In the genomic region with DNA sequence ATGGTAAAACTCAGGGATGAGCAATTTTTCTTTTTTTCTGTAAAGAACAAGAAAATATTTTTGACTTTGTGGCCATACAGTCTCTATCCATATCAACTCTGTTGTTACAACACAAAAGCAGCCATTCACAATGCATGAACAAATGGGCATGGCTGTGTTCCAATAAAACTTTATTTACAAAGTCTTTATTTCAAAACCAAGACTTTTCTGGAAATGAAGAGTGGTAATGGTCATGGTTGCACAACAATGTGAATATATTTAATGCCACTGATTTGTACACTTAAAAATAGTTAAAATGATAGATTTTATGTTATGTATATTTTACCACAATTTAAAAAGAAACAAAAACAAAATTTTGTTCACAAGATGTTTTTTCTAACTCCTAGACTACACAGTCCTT, we compare ENCODE assay signal across 39 cellular contexts. TPM values are rescaled to one million over a fixed set of nuclear protein-coding genes. Genes with fewer than 3 reads are reported as not detected.
"Had no signal": no experiment of that assay in that cellular context is flagged by ENCODE, and none has a peak within 500 bp of the region (broad histone marks: within the 10 kb centered on the region; RNA-seq: fewer than 3 reads in every experiment).

No MANE protein-coding gene starts in this region.

- H3K36me3 ChIP-seq: adrenal gland, brain microvascular endothelial cell, breast epithelium had no signal

- DNase-seq: activated B cell treated with CpG ODN at 0.5 μM for 24 hours; activated CD4-positive, alpha-beta memory T cell treated with anti-CD3 and anti-CD28 coated beads for 36 hours; activated CD4-positive, alpha-beta T cell treated with anti-CD3 and anti-CD28 coated beads for 4 hours; activated CD4-positive, alpha-beta T cell treated with anti-CD3 and anti-CD28 coated beads, Interleukin-2, amount 10 ng/mL, durations not matched to agents 24 days and 14 days; activated CD4-positive, alpha-beta T cell treated with anti-CD3 and anti-CD28 coated beads, Interleukin-2, amount 50 U/mL, for 1 hour; activated CD4-positive, alpha-beta T cell treated with anti-CD3 and anti-CD28 coated beads, Interleukin-2, amount 50 U/mL, for 4 hours; activated CD4-positive, CD25-positive, alpha-beta regulatory T cell treated with anti-CD3 and anti-CD28 coated beads, Interleukin-2, amount 50 U/mL, for 72 hours; activated CD8-positive, alpha-beta memory T cell treated with anti-CD3 and anti-CD28 coated beads, Interleukin-2, amount 50 U/mL, for 4 hours; activated CD8-positive, alpha-beta T cell treated with anti-CD3 and anti-CD28 coated beads for 36 hours; activated effector memory CD4-positive, alpha-beta T cell treated with anti-CD3 and anti-CD28 coated beads, Interleukin-2, amount 50 U/mL, for 16 hours; activated gamma-delta T cell treated with Interleukin-2 at 50 U/mL for 16 hours; activated naive CD4-positive, alpha-beta T cell; activated naive CD4-positive, alpha-beta T cell treated with anti-CD3 and anti-CD28 coated beads for 36 hours; activated naive CD4-positive, alpha-beta T cell treated with anti-CD3 and anti-CD28 coated beads, Interleukin-2, amount 50 U/mL, for 16 hours; activated naive CD8-positive, alpha-beta T cell treated with anti-CD3 and anti-CD28 coated beads for 36 hours; activated T-cell treated with anti-CD3 and anti-CD28 coated beads for 4 hours; activated T-cell treated with anti-CD3 and anti-CD28 coated beads, Interleukin-2, amount 50 U/mL, for 1 hour; activated T-cell treated with anti-CD3 and anti-CD28 coated beads, Interleukin-2, amount 50 U/mL, for 4 hours; activated T-cell treated with anti-CD3 and anti-CD28 coated beads, Interleukin-2, amount 50 U/mL, for 72 hours; adrenal gland; amniotic stem cell; aorta; body of pancreas; brain microvascular endothelial cell; central memory CD4-positive, alpha-beta T cell; T-helper 2 cell; T-helper 9 cell had no signal

- H3K4me1 ChIP-seq: adrenal gland, body of pancreas, breast epithelium had no signal

- H3K27ac ChIP-seq: adrenal gland, body of pancreas, brain microvascular endothelial cell, breast epithelium, VCaP had no signal

- H3K4me3 Mint-ChIP-seq: activated B cell treated with CpG ODN at 0.5 μM for 24 hours; activated CD4-positive, alpha-beta memory T cell treated with anti-CD3 and anti-CD28 coated beads for 36 hours; activated CD4-positive, alpha-beta T cell treated with anti-CD3 and anti-CD28 coated beads, Interleukin-2, amount 10 ng/mL, durations not matched to agents 24 days and 14 days; activated CD8-positive, alpha-beta T cell treated with anti-CD3 and anti-CD28 coated beads for 36 hours; activated naive CD4-positive, alpha-beta T cell treated with anti-CD3 and anti-CD28 coated beads for 36 hours; activated naive CD8-positive, alpha-beta T cell treated with anti-CD3 and anti-CD28 coated beads for 36 hours; activated T-cell treated with anti-CD3 and anti-CD28 coated beads, Interleukin-2, amount 50 U/mL, for 4 hours; activated T-cell treated with anti-CD3 and anti-CD28 coated beads, Interleukin-2, amount 50 U/mL, for 72 hours; activated T-helper 1 cell treated with anti-CD3 and anti-CD28 coated beads, Interleukin-12 subunit alpha, Interleukin-12 subunit beta, Interleukin-2, Interleukin-4 antibody, amounts not matched to agents 30 ng/mL and 10 ng/mL and 1 ng/mL, durations not matched to agents 14 hours and 24 hours and 36 hours; activated T-helper 17 cell treated with anti-CD3 and anti-CD28 coated beads, Interleukin-2, amount 50 U/mL, for 72 hours; T-helper 1 cell treated with Interleukin-12 subunit alpha and Interleukin-12 subunit beta and Interleukin-4 antibody, amounts not matched to agents 30 μg/mL and 1 μg/mL, for 36 hours; T-helper 2 cell treated with Interferon-gamma antibody and Interleukin-4, amounts not matched to agents 5 μg/mL and 100 μg/mL, for 36 hours had no signal

- H3K36me3 Mint-ChIP-seq: activated CD4-positive, alpha-beta memory T cell treated with anti-CD3 and anti-CD28 coated beads for 36 hours; activated naive CD4-positive, alpha-beta T cell treated with anti-CD3 and anti-CD28 coated beads, Interleukin-2, amount 50 U/mL, for 72 hours; activated naive CD8-positive, alpha-beta T cell treated with anti-CD3 and anti-CD28 coated beads for 36 hours had no signal

- H3K27me3 ChIP-seq: body of pancreas, brain microvascular endothelial cell, breast epithelium had no signal

- H3K9me3 Mint-ChIP-seq: activated B cell treated with CpG ODN at 0.5 μM for 24 hours; activated CD4-positive, alpha-beta memory T cell treated with anti-CD3 and anti-CD28 coated beads for 36 hours; activated CD4-positive, alpha-beta T cell treated with anti-CD3 and anti-CD28 coated beads, Interleukin-2, amount 10 ng/mL, durations not matched to agents 24 days and 14 days; activated CD8-positive, alpha-beta T cell treated with anti-CD3 and anti-CD28 coated beads for 36 hours; activated naive CD4-positive, alpha-beta T cell treated with anti-CD3 and anti-CD28 coated beads for 36 hours; activated naive CD4-positive, alpha-beta T cell treated with anti-CD3 and anti-CD28 coated beads, Interleukin-2, amount 50 U/mL, for 72 hours; activated naive CD8-positive, alpha-beta T cell treated with anti-CD3 and anti-CD28 coated beads for 36 hours; activated T-cell treated with anti-CD3 and anti-CD28 coated beads, Interleukin-2, amount 50 U/mL, for 4 hours; activated T-helper 1 cell treated with anti-CD3 and anti-CD28 coated beads, Interleukin-12 subunit alpha, Interleukin-12 subunit beta, Interleukin-2, Interleukin-4 antibody, amounts not matched to agents 30 ng/mL and 10 ng/mL and 1 ng/mL, durations not matched to agents 14 hours and 24 hours and 36 hours; activated T-helper 17 cell treated with anti-CD3 and anti-CD28 coated beads, Interleukin-2, amount 50 U/mL, for 72 hours; T-helper 1 cell treated with Interleukin-12 subunit alpha and Interleukin-12 subunit beta and Interleukin-4 antibody, amounts not matched to agents 30 μg/mL and 1 μg/mL, for 36 hours; T-helper 2 cell treated with Interferon-gamma antibody and Interleukin-4, amounts not matched to agents 5 μg/mL and 100 μg/mL, for 36 hours had no signal

- H3K9me3 ChIP-seq: adrenal gland, body of pancreas, breast epithelium had no signal

- FAIRE-seq: astrocyte, TTC549 had no signal

- H3K27me3 Mint-ChIP-seq: activated B cell treated with CpG ODN at 0.5 μM for 24 hours; activated CD4-positive, alpha-beta memory T cell treated with anti-CD3 and anti-CD28 coated beads for 36 hours; activated CD4-positive, alpha-beta T cell treated with anti-CD3 and anti-CD28 coated beads, Interleukin-2, amount 10 ng/mL, durations not matched to agents 24 days and 14 days; activated CD8-positive, alpha-beta T cell treated with anti-CD3 and anti-CD28 coated beads for 36 hours; activated naive CD8-positive, alpha-beta T cell treated with anti-CD3 and anti-CD28 coated beads for 36 hours; activated T-helper 17 cell treated with anti-CD3 and anti-CD28 coated beads, Interleukin-2, amount 50 U/mL, for 72 hours had no signal

- H3K4me1 Mint-ChIP-seq: activated B cell treated with CpG ODN at 0.5 μM for 24 hours; activated CD4-positive, alpha-beta T cell treated with anti-CD3 and anti-CD28 coated beads, Interleukin-2, amount 10 ng/mL, durations not matched to agents 24 days and 14 days; activated naive CD8-positive, alpha-beta T cell treated with anti-CD3 and anti-CD28 coated beads for 36 hours; activated T-helper 17 cell treated with anti-CD3 and anti-CD28 coated beads, Interleukin-2, amount 50 U/mL, for 72 hours had no signal

- ATAC-seq: activated CD8-positive, alpha-beta T cell treated with anti-CD3 and anti-CD28 coated beads for 36 hours; activated naive CD4-positive, alpha-beta T cell treated with anti-CD3 and anti-CD28 coated beads, Interleukin-2, amount 50 U/mL, for 72 hours; activated T-cell treated with anti-CD3 and anti-CD28 coated beads, Interleukin-2, amount 50 U/mL, for 4 hours; activated T-cell treated with anti-CD3 and anti-CD28 coated beads, Interleukin-2, amount 50 U/mL, for 72 hours; activated T-helper 17 cell treated with anti-CD3 and anti-CD28 coated beads, Interleukin-2, amount 50 U/mL, for 72 hours; body of pancreas had no signal

- H3K4me3 ChIP-seq: adrenal gland, body of pancreas, breast epithelium had no signal

- H3K27ac Mint-ChIP-seq: activated B cell treated with CpG ODN at 0.5 μM for 24 hours; activated CD4-positive, alpha-beta memory T cell treated with anti-CD3 and anti-CD28 coated beads for 36 hours; activated CD4-positive, alpha-beta T cell treated with anti-CD3 and anti-CD28 coated beads, Interleukin-2, amount 10 ng/mL, durations not matched to agents 24 days and 14 days; activated CD8-positive, alpha-beta T cell treated with anti-CD3 and anti-CD28 coated beads for 36 hours; activated naive CD4-positive, alpha-beta T cell treated with anti-CD3 and anti-CD28 coated beads for 36 hours; activated naive CD4-positive, alpha-beta T cell treated with anti-CD3 and anti-CD28 coated beads, Interleukin-2, amount 50 U/mL, for 72 hours; activated naive CD8-positive, alpha-beta T cell treated with anti-CD3 and anti-CD28 coated beads for 36 hours; activated T-cell treated with anti-CD3 and anti-CD28 coated beads, Interleukin-2, amount 50 U/mL, for 72 hours; activated T-helper 1 cell treated with anti-CD3 and anti-CD28 coated beads, Interleukin-12 subunit alpha, Interleukin-12 subunit beta, Interleukin-2, Interleukin-4 antibody, amounts not matched to agents 30 ng/mL and 10 ng/mL and 1 ng/mL, durations not matched to agents 14 hours and 24 hours and 36 hours; activated T-helper 17 cell treated with anti-CD3 and anti-CD28 coated beads, Interleukin-2, amount 50 U/mL, for 72 hours; T-helper 1 cell treated with Interleukin-12 subunit alpha and Interleukin-12 subunit beta and Interleukin-4 antibody, amounts not matched to agents 30 μg/mL and 1 μg/mL, for 36 hours; T-helper 2 cell treated with Interferon-gamma antibody and Interleukin-4, amounts not matched to agents 5 μg/mL and 100 μg/mL, for 36 hours had no signal

RNA-seq across cellular contexts. Expression of gene DSG3, which starts 1.6 kb away (rescaled TPM):
- total RNA-seq: activated B cell treated with CpG ODN at 0.5 μM for 24 hours; activated CD4-positive, alpha-beta memory T cell treated with anti-CD3 and anti-CD28 coated beads for 36 hours; activated CD4-positive, alpha-beta T cell treated with anti-CD3 and anti-CD28 coated beads, Interleukin-2, amount 10 ng/mL, durations not matched to agents 24 days and 14 days; activated CD8-positive, alpha-beta memory T cell treated with anti-CD3 and anti-CD28 coated beads for 36 hours; activated CD8-positive, alpha-beta T cell treated with anti-CD3 and anti-CD28 coated beads for 36 hours; activated naive CD4-positive, alpha-beta T cell treated with anti-CD3 and anti-CD28 coated beads for 36 hours; activated naive CD4-positive, alpha-beta T cell treated with anti-CD3 and anti-CD28 coated beads, Interleukin-2, amount 50 U/mL, for 72 hours; activated naive CD8-positive, alpha-beta T cell treated with anti-CD3 and anti-CD28 coated beads for 36 hours; activated T-cell treated with anti-CD3 and anti-CD28 coated beads, Interleukin-2, amount 50 U/mL, for 4 hours; activated T-cell treated with anti-CD3 and anti-CD28 coated beads, Interleukin-2, amount 50 U/mL, for 72 hours; activated T-helper 1 cell treated with anti-CD3 and anti-CD28 coated beads, Interleukin-12 subunit alpha, Interleukin-12 subunit beta, Interleukin-2, Interleukin-4 antibody, amounts not matched to agents 30 ng/mL and 10 ng/mL and 1 ng/mL, durations not matched to agents 14 hours and 24 hours and 36 hours; activated T-helper 17 cell treated with anti-CD3 and anti-CD28 coated beads, Interleukin-2, amount 50 U/mL, for 72 hours; aorta; body of pancreas; cardiac septum; cerebellum had no signal

RNA-seq across cellular contexts. Expression of gene DSG2, which starts 52.1 kb away (rescaled TPM):
- total RNA-seq: activated B cell treated with CpG ODN at 0.5 μM for 24 hours had no signal
